In the genomic region with DNA sequence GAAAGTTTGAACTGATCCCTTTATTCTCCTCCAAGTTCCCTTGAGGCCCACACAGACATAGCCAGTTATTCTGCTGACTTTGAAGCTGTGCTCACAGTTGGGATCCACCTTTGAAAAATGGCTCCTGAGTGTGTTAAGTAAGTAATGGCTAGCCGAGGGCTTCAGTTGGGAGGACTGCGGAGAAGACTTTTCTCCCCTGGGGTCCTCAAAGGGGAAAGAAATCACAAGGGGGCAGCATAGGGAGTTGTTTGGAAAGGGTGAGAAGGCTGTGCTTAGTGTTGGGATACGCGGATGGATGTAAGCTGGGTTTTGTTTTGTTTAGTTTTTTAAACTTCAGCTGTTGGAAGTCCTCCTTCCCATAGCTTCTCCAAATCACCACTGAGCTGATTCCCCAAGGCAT, we compare ENCODE assay signal across 18 cellular contexts. TPM values are rescaled to one million over a fixed set of nuclear protein-coding genes. Genes with fewer than 3 reads are reported as not detected.
DNase-seq lines count a peak whose midpoint lies in the region; ATAC-seq, FAIRE-seq and TF ChIP-seq lines count a peak whose summit lies in the region.
"Had no signal": no experiment of that assay in that cellular context is flagged by ENCODE, and none has a peak within 500 bp of the region (broad histone marks: within the 10 kb centered on the region; RNA-seq: fewer than 3 reads in every experiment).

No MANE protein-coding gene starts in this region.

- peak overlapping the region; percentile 42 for H3K56ac ChIP-seq in mesendoderm (ENCODE audit: low read length)

- H3K4me3 ChIP-seq in liver (ENCODE audit: low read depth in 1 of 3, low read length in 3 of 3) (no peak overlapping the region), HepG2 (replicated peaks in 1 of 3; ENCODE audit: insufficient read depth in 1 of 3, low read depth in 2 of 3, low read length in 3 of 3) (no peak overlapping the region), mesendoderm (ENCODE audit: low read length) (no peak overlapping the region)

- TF ChIP-seq CTCF in liver (IDR thresholded peaks at IDR 0.05; ENCODE audit: low read depth, low read length, missing input control) (no peak), HepG2 (CRISPR knock-in tag; IDR thresholded peaks at IDR 0.05) (no peak), WTC11 (IDR thresholded peaks at IDR 0.05) (no peak)

- no peak overlapping the region for H2BK5ac ChIP-seq in mesendoderm (ENCODE audit: low read length)

- no peak overlapping the region for H2BK120ac ChIP-seq in mesendoderm (ENCODE audit: low read depth, low read length)

- H2BK15ac ChIP-seq in mesendoderm (replicated peaks; ENCODE audit: low read depth): no peak overlapping the region

- in situ Hi-C loops in HepG2 (cut with HindIII; ENCODE audit: extremely low pct_ligation_motif_present, low pct_unique_long_range_greater_than_20kb): loop anchor here (25.0 kb wide), 1 partner anchor 311 kb away; no protein-coding TSS in a partner anchor

- no peaks in the 10 kb centered on the region for H3K27me3 Mint-ChIP-seq in WTC11 (ENCODE audit: low read depth)
- H3K27me3 Mint-ChIP-seq: IgD-negative memory B cell had no signal

- H3K4me3 Mint-ChIP-seq in WTC11: no peak overlapping the region
- H3K4me3 Mint-ChIP-seq: CD8-positive, alpha-beta T cell; IgD-negative memory B cell had no signal

- no peak for TF ChIP-seq POLR2A in HepG2 (IDR thresholded peaks at IDR 0.05; ENCODE audit: insufficient read depth in 1 of 2, low read depth in 2 of 2, low read length in 2 of 2)

- H3K9ac ChIP-seq in liver (ENCODE audit: low read depth in 1 of 2, low read length in 2 of 2): no peak overlapping the region
- H3K9ac ChIP-seq in HepG2 (ENCODE audit: insufficient read depth, low read depth, low read length): no peak overlapping the region
- no peak overlapping the region for H3K9ac ChIP-seq in mesendoderm (ENCODE audit: low read length)

- TF ChIP-seq EP300 in HepG2 (IDR thresholded peaks at IDR 0.05; ENCODE audit: low read depth in 2 of 2, low read length in 2 of 2) (no peak), HepG2 (CRISPR knock-in tag; IDR thresholded peaks at IDR 0.05; ENCODE audit: borderline replicate concordance) (no peak)

- FAIRE-seq in HepG2 (lab: Jason Lieb, UNC): no peak
- FAIRE-seq: G401.6 had no signal

- H3K36me3 ChIP-seq in liver (ENCODE audit: control insufficient read depth in 4 of 4, insufficient read depth in 3 of 4, low read depth in 1 of 4, low read length in 3 of 4): no peaks in the 10 kb centered on the region
- peaks cover 2 to 34% of the 10 kb centered on the region in 2 experiments; a peak in 3 of 5 replicates for H3K36me3 ChIP-seq in HepG2 (replicated peaks in 1 of 2; ENCODE audit: control insufficient read depth in 1 of 2, insufficient read depth in 2 of 2, low read length in 2 of 2)
- H3K36me3 ChIP-seq in mesendoderm (ENCODE audit: control insufficient read depth, insufficient read depth, low read length): peaks cover 1% of the 10 kb centered on the region

- no peaks in the 10 kb centered on the region for H4K20me1 ChIP-seq in HepG2 (ENCODE audit: insufficient read depth, low read length)

- H3K4me2 ChIP-seq in HepG2 (ENCODE audit: low read depth, low read length): no peak overlapping the region
- no peak overlapping the region for H3K4me2 ChIP-seq in mesendoderm (ENCODE audit: low read length)

- H3K79me2 ChIP-seq in HepG2 (ENCODE audit: insufficient read depth, low read length) (peaks cover 75% of the 10 kb centered on the region), mesendoderm (ENCODE audit: control insufficient read depth, insufficient read depth, low read length) (peaks cover 6% of the 10 kb centered on the region)

- peak overlapping the region; percentile 64 for H3K18ac ChIP-seq in mesendoderm (ENCODE audit: low read length)

- DNase-seq in HepG2 (ENCODE audit: low spot score) (no peak), WTC11 (ENCODE audit: low spot score) (no peak), mesendoderm (peak; percentile 50), SW 1271 (lab: John Stamatoyannopoulos, UW) (no peak)
- DNase-seq in activated naive CD4-positive, alpha-beta T cell (lab: John Stamatoyannopoulos, UW): no peak
- DNase-seq: 8988T; CD8-positive, alpha-beta T cell; DMS79 treated with DMSO at 0.1 percent for 48 hours; Kasumi-1; NCI-H1105; NCI-H1694; NCI-H524 treated with DMSO at 0.1 percent for 48 hours; SHP77 had no signal

- no TSS peak for BruUV-seq in HepG2 (replicated peaks; lab: Mats Ljungman, UMichigan)

- H3K27ac Mint-ChIP-seq in WTC11: no peak overlapping the region
- H3K27ac Mint-ChIP-seq: CD8-positive, alpha-beta T cell; IgD-negative memory B cell had no signal

- peaks cover 21 to 71% (median 49%) of the 10 kb centered on the region in 4 donors for H3K4me1 ChIP-seq in liver (ENCODE audit: control insufficient read depth in 4 of 4, insufficient read depth in 4 of 4, low read length in 3 of 4)
- peaks cover 71% of the 10 kb centered on the region for H3K4me1 ChIP-seq in HepG2 (ENCODE audit: insufficient read depth, low read length)
- H3K4me1 ChIP-seq in mesendoderm (ENCODE audit: control insufficient read depth, low read depth, low read length): peaks cover 12% of the 10 kb centered on the region

- intact Hi-C loops in HepG2 (cut with micrococcal nuclease; ENCODE audit: unreplicated experiment): no loop called here

- no peaks in the 10 kb centered on the region for H3K9me3 ChIP-seq in liver (ENCODE audit: control insufficient read depth in 4 of 4, low read length in 3 of 4)
- H3K9me3 ChIP-seq in HepG2 (ENCODE audit: low read length): no peaks in the 10 kb centered on the region

- no peak overlapping the region for H4K5ac ChIP-seq in mesendoderm (ENCODE audit: low read length)

- peaks cover 32% of the 10 kb centered on the region for H3K4me1 Mint-ChIP-seq in WTC11

- H3K23ac ChIP-seq in mesendoderm (ENCODE audit: low read length): no peak overlapping the region

- H3K27me3 ChIP-seq in liver (ENCODE audit: control insufficient read depth in 4 of 4, insufficient read depth in 4 of 4, low read length in 3 of 4) (no peaks in the 10 kb centered on the region), HepG2 (ENCODE audit: control insufficient read depth in 1 of 2, insufficient read depth in 2 of 2, low read length in 2 of 2) (no peaks in the 10 kb centered on the region), mesendoderm (ENCODE audit: insufficient read depth, low read length, poor library complexity) (no peaks in the 10 kb centered on the region)

- CTCF ChIA-PET in HepG2 (lab: Yijun Ruan, JAX; ENCODE audit: low intra/inter-chr PET ratio, low total read pairs) (no interaction called here), WTC11 (lab: Charles Lee) (interaction anchor here (0.6 to 2.3 kb wide), 6 partner anchors 24 to 493 kb away, joined by 3 to 14 read pairs (median 3); no protein-coding TSS in a partner anchor)

- 91% methylated on average over 4 of the region's 4 CpGs for WGBS in liver
- WGBS in HepG2 (ENCODE audit: low lambda C conversion rate): 85% methylated on average over 4 of the region's 4 CpGs
- no CpG with 5 or more reads among the region's 4 CpGs for WGBS in mesendoderm (ENCODE audit: extremely low coverage, insufficient coverage, low lambda C conversion rate)

- H2AK5ac ChIP-seq in mesendoderm (ENCODE audit: low read length): no peak overlapping the region

- peaks cover 5% of the 10 kb centered on the region for H3K36me3 Mint-ChIP-seq in WTC11
- H3K36me3 Mint-ChIP-seq: IgD-negative memory B cell had no signal

- POLR2A ChIA-PET in HepG2 (lab: Yijun Ruan, JAX) (no interaction called here), WTC11 (lab: Charles Lee) (no interaction called here)

- no peak for TF ChIP-seq RAD21 in liver (IDR thresholded peaks at IDR 0.05)
- TF ChIP-seq RAD21 in HepG2 (CRISPR knock-in tag; IDR thresholded peaks at IDR 0.05): no peak

- H3K27ac ChIP-seq in liver (ENCODE audit: low read depth in 1 of 2, low read length in 2 of 2): peak overlapping the region; percentile 66 to 69
- no peak overlapping the region for H3K27ac ChIP-seq in HepG2 (ENCODE audit: extremely low read length, insufficient read depth, low read length)
- no peak overlapping the region for H3K27ac ChIP-seq in mesendoderm (ENCODE audit: low read depth, low read length)

- H2AFZ ChIP-seq in HepG2 (ENCODE audit: low read length): no peak overlapping the region

- no peak overlapping the region for H3K4ac ChIP-seq in mesendoderm (ENCODE audit: low read depth, low read length)

- ATAC-seq in HepG2 (no peak), WTC11 (peak; percentile 78), HG03521 (IDR thresholded peaks at IDR 0.05; ENCODE audit: unreplicated experiment) (no peak), GM19035 (IDR thresholded peaks at IDR 0.05; ENCODE audit: unreplicated experiment) (no peak)
- ATAC-seq: CD8-positive, alpha-beta T cell had no signal

- no peaks in the 10 kb centered on the region for H3K9me3 Mint-ChIP-seq in WTC11
- H3K9me3 Mint-ChIP-seq: CD8-positive, alpha-beta T cell; IgD-negative memory B cell had no signal

- H3K79me1 ChIP-seq in mesendoderm (ENCODE audit: low read length): peaks cover 16% of the 10 kb centered on the region

- no peak overlapping the region for H4K8ac ChIP-seq in mesendoderm (ENCODE audit: low read depth, low read length)

RNA-seq across cellular contexts. Expression of a gene that starts 8.3 kb away (rescaled TPM):
- 100 to 1,000 TPM in 1 of 2 donors, 10 to 100 TPM in 1; 57.3 to 224 TPM for total RNA-seq in liver
- polyA plus RNA-seq in liver: 100 to 1,000 TPM; 117 to 123 TPM
- 105 and 122 TPM in 2 replicates for total RNA-seq in HepG2 (2016; rRNA removed; fragmentation: Illumina TruSeq; extraction: Trizol)
- 59.3 and 60.5 TPM in 2 replicates for total RNA-seq in HepG2 (2016; cell fraction: cytosol; rRNA removed; fragmentation: Illumina TruSeq; extraction: Trizol; ENCODE audit: low read depth)
- 107 TPM in 2 replicates for total RNA-seq in HepG2 (2016; cell fraction: insoluble cytoplasmic fraction; rRNA removed; fragmentation: Illumina TruSeq; extraction: Trizol)
- 105 and 112 TPM in 2 replicates for total RNA-seq in HepG2 (2016; cell fraction: membrane; rRNA removed; fragmentation: Illumina TruSeq; extraction: Trizol)
- total RNA-seq in HepG2 (2016; cell fraction: nucleus; rRNA removed; fragmentation: Illumina TruSeq; extraction: Trizol): 52.5 and 58.8 TPM in 2 replicates
- polyA plus RNA-seq in HepG2 (2011; rRNA removed): 49.2 and 51.6 TPM in 2 replicates
- 49.9 and 50.0 TPM in 2 replicates for polyA plus RNA-seq in HepG2 (2011; cell fraction: cytosol; rRNA removed)
- 21.6 and 21.7 TPM in 2 replicates for polyA plus RNA-seq in HepG2 (2011; cell fraction: nucleus; rRNA removed)
- polyA plus RNA-seq in HepG2 (2012): 99.6 and 140 TPM in 2 replicates
- 57.2 and 57.6 TPM in 2 replicates for polyA plus RNA-seq in HepG2 (2016; cell fraction: cytosol; fragmentation: Illumina TruSeq; extraction: Trizol; ENCODE audit: low read depth)
- polyA plus RNA-seq in HepG2 (2016; cell fraction: insoluble cytoplasmic fraction; fragmentation: Illumina TruSeq; extraction: Trizol; ENCODE audit: low read depth): 89.8 and 107 TPM in 2 replicates
- polyA plus RNA-seq in HepG2 (2016; cell fraction: membrane; fragmentation: Illumina TruSeq; extraction: Trizol; ENCODE audit: low read depth): 68.6 and 74.3 TPM in 2 replicates
- polyA plus RNA-seq in HepG2 (2016; cell fraction: nucleus; fragmentation: Illumina TruSeq; extraction: Trizol; ENCODE audit: insufficient read depth, low read depth): 44.1 and 47.6 TPM in 2 replicates
- polyA minus RNA-seq in HepG2 (2011; rRNA and poly(A)+ RNA removed; ENCODE audit: low replicate concordance): 39.4 and 62.3 TPM in 2 replicates
- 49.2 and 52.4 TPM in 2 replicates for polyA minus RNA-seq in HepG2 (2011; cell fraction: cytosol; rRNA and poly(A)+ RNA removed)
- 48.6 and 52.9 TPM in 2 replicates for polyA minus RNA-seq in HepG2 (2011; cell fraction: nucleus; rRNA and poly(A)+ RNA removed)
- total RNA-seq in WTC11 (2021): 111 to 146 TPM (median 143 TPM) in 3 replicates
- 46.0 TPM for polyA plus RNA-seq in mesendoderm (2013, experiment 1 of 2)
- polyA plus RNA-seq in mesendoderm (2013, experiment 2 of 2): 47.9 TPM

Comparison
In these comparisons a context has a peak if more than half of its experiments do, and no peak if none do; other contexts are left out.
1. H3K27ac ChIP-seq: peak in liver (2 of 2); none in HepG2 (single experiment) and mesendoderm (single experiment).